In the genomic region with DNA sequence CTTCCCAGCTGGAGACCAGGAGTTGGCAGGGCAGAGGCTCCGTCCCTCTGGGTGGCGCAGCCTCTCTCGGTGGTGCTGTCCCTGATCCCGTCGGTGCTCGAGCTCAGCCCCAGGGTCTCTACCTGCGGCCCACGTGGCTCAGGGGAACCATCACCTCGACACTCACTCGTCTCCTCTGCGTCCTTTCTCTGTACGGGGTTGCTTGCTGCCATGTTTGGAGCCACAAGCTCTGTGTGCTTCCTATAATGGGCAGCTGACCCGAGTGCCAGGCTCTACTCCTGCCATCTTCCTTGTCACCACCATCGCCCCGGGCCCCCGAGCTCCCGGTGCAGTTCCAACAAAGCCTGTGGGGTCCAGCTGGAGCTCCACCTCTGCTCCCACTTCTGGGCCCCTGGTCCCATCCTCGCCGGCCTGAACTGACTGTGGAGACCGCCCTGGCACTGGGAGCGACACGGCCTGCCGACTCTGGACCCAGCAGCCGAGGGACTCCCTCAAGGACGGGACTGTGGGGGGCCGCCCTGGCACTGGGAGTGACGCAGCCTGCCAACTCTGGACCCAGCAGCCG, we compare ENCODE assay signal across 20 cellular contexts. TPM values are rescaled to one million over a fixed set of nuclear protein-coding genes. Genes with fewer than 3 reads are reported as not detected.
DNase-seq lines count a peak whose midpoint lies in the region; ATAC-seq and TF ChIP-seq lines count a peak whose summit lies in the region.
"Had no signal": no experiment of that assay in that cellular context is flagged by ENCODE, and none has a peak within 500 bp of the region (broad histone marks: within the 10 kb centered on the region; RNA-seq: fewer than 3 reads in every experiment).

No MANE protein-coding gene starts in this region.

- H3F3A ChIP-seq in neural progenitor cell (ENCODE audit: low read depth) = peaks cover 4% of the 10 kb centered on the region

- H3K27me3 ChIP-seq in endodermal cell (ENCODE audit: control insufficient read depth, insufficient read depth, low read length, poor library complexity, severe bottlenecking) (no peaks in the 10 kb centered on the region), HAP-1 (ENCODE audit: low read depth) (no peaks in the 10 kb centered on the region), neural progenitor cell (no peaks in the 10 kb centered on the region)
- H3K27me3 ChIP-seq: brain microvascular endothelial cell had no signal

- peaks cover 6% of the 10 kb centered on the region for H3K36me3 Mint-ChIP-seq in natural killer cell treated with Interleukin-12 subunit alpha and Interleukin-12 subunit beta and Interleukin-15 and Interleukin-18, amount 100 ng/mL, for 72 hours
- no peaks in the 10 kb centered on the region for H3K36me3 Mint-ChIP-seq in natural killer cell
- peaks cover 42% of the 10 kb centered on the region for H3K36me3 Mint-ChIP-seq in endodermal cell (ENCODE audit: low read depth)
- H3K36me3 Mint-ChIP-seq in progenitor cell of endocrine pancreas (ENCODE audit: insufficient read depth) = peaks cover 2% of the 10 kb centered on the region
- peaks cover 41% of the 10 kb centered on the region for H3K36me3 Mint-ChIP-seq in activated CD8-positive, alpha-beta T cell treated with anti-CD3 and anti-CD28 coated beads, Interleukin-2, amount 10 ng/mL, durations not matched to agents 7 days and 5 days (ENCODE audit: low read depth)
- peaks cover 19% of the 10 kb centered on the region for H3K36me3 Mint-ChIP-seq in neural progenitor cell

- peaks cover 10% of the 10 kb centered on the region for H3K79me2 ChIP-seq in neural progenitor cell (ENCODE audit: low read depth)

- peak overlapping the region; percentile 39 to 65 for H3K27ac Mint-ChIP-seq in natural killer cell treated with Interleukin-12 subunit alpha and Interleukin-12 subunit beta and Interleukin-15 and Interleukin-18, amount 100 ng/mL, for 72 hours
- H3K27ac Mint-ChIP-seq in natural killer cell = no peak overlapping the region
- H3K27ac Mint-ChIP-seq in endodermal cell = no peak overlapping the region
- H3K27ac Mint-ChIP-seq in progenitor cell of endocrine pancreas = peak overlapping the region; percentile 22
- no peak overlapping the region for H3K27ac Mint-ChIP-seq in activated CD8-positive, alpha-beta T cell treated with anti-CD3 and anti-CD28 coated beads, Interleukin-2, amount 10 ng/mL, durations not matched to agents 7 days and 5 days
- no peak overlapping the region for H3K27ac Mint-ChIP-seq in neural progenitor cell
- H3K27ac Mint-ChIP-seq: activated naive CD4-positive, alpha-beta T cell treated with anti-CD3 and anti-CD28 coated beads, Interleukin-2, amount 10 ng/mL, durations not matched to agents 7 days and 5 days; HFFc6 had no signal

- peaks cover 25% of the 10 kb centered on the region for H4K20me1 ChIP-seq in neural progenitor cell (ENCODE audit: low read depth)

- no peak for ATAC-seq in natural killer cell treated with Interleukin-12 subunit alpha and Interleukin-12 subunit beta and Interleukin-15 and Interleukin-18, amount 100 ng/mL, for 72 hours
- no peak for ATAC-seq in natural killer cell
- no peak for ATAC-seq in activated CD8-positive, alpha-beta T cell treated with anti-CD3 and anti-CD28 coated beads, Interleukin-2, amount 10 ng/mL, durations not matched to agents 7 days and 5 days

- H3K36me3 ChIP-seq in endodermal cell (ENCODE audit: control insufficient read depth, insufficient read depth, low read length) = peaks cover 38% of the 10 kb centered on the region
- peaks cover 38% of the 10 kb centered on the region for H3K36me3 ChIP-seq in HAP-1 (replicated peaks)
- no peaks in the 10 kb centered on the region for H3K36me3 ChIP-seq in neural progenitor cell

- no peak for TF ChIP-seq CTCF in natural killer cell (IDR thresholded peaks at IDR 0.05)
- TF ChIP-seq CTCF in endodermal cell (conservative IDR thresholded peaks at IDR 0.05) = no peak
- no peak for TF ChIP-seq CTCF in progenitor cell of endocrine pancreas (IDR thresholded peaks at IDR 0.05; ENCODE audit: unreplicated experiment)
- TF ChIP-seq CTCF in neural progenitor cell (IDR thresholded peaks at IDR 0.05) = no peak

- H3K27ac ChIP-seq in endodermal cell (ENCODE audit: low read depth, low read length) (peak overlapping the region; percentile 38), neural progenitor cell (no peak overlapping the region)
- H3K27ac ChIP-seq: brain microvascular endothelial cell, prostate gland had no signal

- intact Hi-C loops in natural killer cell (cut with micrococcal nuclease) = no loop called here

- no peak for DNase-seq in natural killer cell treated with Interleukin-12 subunit alpha and Interleukin-12 subunit beta and Interleukin-15 and Interleukin-18, amount 100 ng/mL, for 72 hours (ENCODE audit: low spot score)
- DNase-seq in natural killer cell (no peak), endodermal cell (no peak), progenitor cell of endocrine pancreas (ENCODE audit: low spot score, unreplicated experiment) (no peak), HAP-1 (ENCODE audit: low spot score in 2 of 2) (no peak), pons (ENCODE audit: low spot score) (no peak), neural progenitor cell (ENCODE audit: low spot score) (no peak)
- DNase-seq in activated CD8-positive, alpha-beta T cell treated with anti-CD3 and anti-CD28 coated beads, Interleukin-2, amount 10 ng/mL, durations not matched to agents 7 days and 5 days = no peak
- DNase-seq: activated CD4-positive, alpha-beta T cell treated with anti-CD3 and anti-CD28 coated beads for 48 hours; activated naive CD4-positive, alpha-beta T cell treated with anti-CD3 and anti-CD28 coated beads, Interleukin-2, amount 10 ng/mL, durations not matched to agents 7 days and 5 days; brain microvascular endothelial cell; HFFc6; KG1; NCI-H187 treated with DMSO at 0.1 percent for 48 hours; NCI-H446; trophoblast cell had no signal

- H3K9ac ChIP-seq in endodermal cell (ENCODE audit: extremely low read depth, low read length, poor library complexity, severe bottlenecking) = no peak overlapping the region
- H3K9ac ChIP-seq in neural progenitor cell = no peak overlapping the region

- POLR2A ChIA-PET in activated CD8-positive, alpha-beta T cell treated with anti-CD3 and anti-CD28 coated beads, Interleukin-2, amount 10 ng/mL, durations not matched to agents 7 days and 5 days (lab: Charles Lee) = no interaction called here

- in situ Hi-C loops in HAP-1 (cut with MboI; ENCODE audit: low sequenced_read_pairs) = no loop called here

- no peaks in the 10 kb centered on the region for H3K9me3 ChIP-seq in endodermal cell (ENCODE audit: control insufficient read depth, low read length)
- H3K9me3 ChIP-seq in HAP-1 = no peaks in the 10 kb centered on the region
- H3K9me3 ChIP-seq in neural progenitor cell (ENCODE audit: low read depth) = no peaks in the 10 kb centered on the region
- H3K9me3 ChIP-seq: prostate gland had no signal

- CTCF ChIA-PET in activated CD8-positive, alpha-beta T cell treated with anti-CD3 and anti-CD28 coated beads, Interleukin-2, amount 10 ng/mL, durations not matched to agents 7 days and 5 days (lab: Charles Lee) = no interaction called here

- H3K4me1 ChIP-seq in endodermal cell (ENCODE audit: control insufficient read depth, insufficient read depth, low read length) = no peaks in the 10 kb centered on the region
- no peaks in the 10 kb centered on the region for H3K4me1 ChIP-seq in HAP-1
- no peaks in the 10 kb centered on the region for H3K4me1 ChIP-seq in neural progenitor cell
- H3K4me1 ChIP-seq: prostate gland had no signal

- no peak overlapping the region for H2AFZ ChIP-seq in neural progenitor cell (replicated peaks)

- no peak overlapping the region for H3K4me2 ChIP-seq in neural progenitor cell

- no peaks in the 10 kb centered on the region for H3K9me3 Mint-ChIP-seq in natural killer cell treated with Interleukin-12 subunit alpha and Interleukin-12 subunit beta and Interleukin-15 and Interleukin-18, amount 100 ng/mL, for 72 hours
- H3K9me3 Mint-ChIP-seq in natural killer cell (no peaks in the 10 kb centered on the region), endodermal cell (no peaks in the 10 kb centered on the region), progenitor cell of endocrine pancreas (ENCODE audit: low read depth) (no peaks in the 10 kb centered on the region), neural progenitor cell (no peaks in the 10 kb centered on the region)
- no peaks in the 10 kb centered on the region for H3K9me3 Mint-ChIP-seq in activated CD8-positive, alpha-beta T cell treated with anti-CD3 and anti-CD28 coated beads, Interleukin-2, amount 10 ng/mL, durations not matched to agents 7 days and 5 days (ENCODE audit: insufficient read depth)
- H3K9me3 Mint-ChIP-seq: activated naive CD4-positive, alpha-beta T cell treated with anti-CD3 and anti-CD28 coated beads, Interleukin-2, amount 10 ng/mL, durations not matched to agents 7 days and 5 days; HFFc6 had no signal

- no peaks in the 10 kb centered on the region for H3K27me3 Mint-ChIP-seq in natural killer cell treated with Interleukin-12 subunit alpha and Interleukin-12 subunit beta and Interleukin-15 and Interleukin-18, amount 100 ng/mL, for 72 hours
- H3K27me3 Mint-ChIP-seq in natural killer cell (ENCODE audit: low read depth in 2 of 2) (no peaks in the 10 kb centered on the region), endodermal cell (ENCODE audit: insufficient read depth) (no peaks in the 10 kb centered on the region), progenitor cell of endocrine pancreas (no peaks in the 10 kb centered on the region), neural progenitor cell (ENCODE audit: insufficient read depth, low read depth) (peaks cover 10% of the 10 kb centered on the region)
- no peaks in the 10 kb centered on the region for H3K27me3 Mint-ChIP-seq in activated CD8-positive, alpha-beta T cell treated with anti-CD3 and anti-CD28 coated beads, Interleukin-2, amount 10 ng/mL, durations not matched to agents 7 days and 5 days (ENCODE audit: low read depth)
- H3K27me3 Mint-ChIP-seq: activated naive CD4-positive, alpha-beta T cell treated with anti-CD3 and anti-CD28 coated beads, Interleukin-2, amount 10 ng/mL, durations not matched to agents 7 days and 5 days had no signal

- 94 to 96% methylated on average over 22 to 28 of the region's 28 CpGs for WGBS in endodermal cell (ENCODE audit: insufficient coverage in 1 of 2, insufficient read length in 1 of 2), 2 experiments

- peaks cover 13 to 20% of the 10 kb centered on the region in 2 donors for H3K4me1 Mint-ChIP-seq in natural killer cell treated with Interleukin-12 subunit alpha and Interleukin-12 subunit beta and Interleukin-15 and Interleukin-18, amount 100 ng/mL, for 72 hours (ENCODE audit: low read depth in 2 of 2)
- peaks cover 16 to 17% of the 10 kb centered on the region in 2 donors for H3K4me1 Mint-ChIP-seq in natural killer cell
- no peaks in the 10 kb centered on the region for H3K4me1 Mint-ChIP-seq in endodermal cell
- no peaks in the 10 kb centered on the region for H3K4me1 Mint-ChIP-seq in progenitor cell of endocrine pancreas (ENCODE audit: low read depth)
- H3K4me1 Mint-ChIP-seq in activated CD8-positive, alpha-beta T cell treated with anti-CD3 and anti-CD28 coated beads, Interleukin-2, amount 10 ng/mL, durations not matched to agents 7 days and 5 days (ENCODE audit: low read depth) = peaks cover 4% of the 10 kb centered on the region
- H3K4me1 Mint-ChIP-seq in neural progenitor cell = peaks cover 3% of the 10 kb centered on the region

- H3K4me3 Mint-ChIP-seq in natural killer cell treated with Interleukin-12 subunit alpha and Interleukin-12 subunit beta and Interleukin-15 and Interleukin-18, amount 100 ng/mL, for 72 hours = peak overlapping the region; percentile 20
- H3K4me3 Mint-ChIP-seq in natural killer cell = no peak overlapping the region
- no peak overlapping the region for H3K4me3 Mint-ChIP-seq in endodermal cell
- no peak overlapping the region for H3K4me3 Mint-ChIP-seq in progenitor cell of endocrine pancreas (ENCODE audit: low read depth)
- no peak overlapping the region for H3K4me3 Mint-ChIP-seq in activated CD8-positive, alpha-beta T cell treated with anti-CD3 and anti-CD28 coated beads, Interleukin-2, amount 10 ng/mL, durations not matched to agents 7 days and 5 days
- no peak overlapping the region for H3K4me3 Mint-ChIP-seq in neural progenitor cell
- H3K4me3 Mint-ChIP-seq: activated naive CD4-positive, alpha-beta T cell treated with anti-CD3 and anti-CD28 coated beads, Interleukin-2, amount 10 ng/mL, durations not matched to agents 7 days and 5 days; HFFc6 had no signal

- H3K4me3 ChIP-seq in endodermal cell (ENCODE audit: low read length) (no peak overlapping the region), HAP-1 (no peak overlapping the region), neural progenitor cell (no peak overlapping the region)
- H3K4me3 ChIP-seq: lung, prostate gland had no signal

RNA-seq across cellular contexts. Expression of gene FBXW5, which starts 5.0 kb away (rescaled TPM):
- 100 to 1,000 TPM; 102 to 155 TPM for total RNA-seq in natural killer cell treated with Interleukin-12 subunit alpha and Interleukin-12 subunit beta and Interleukin-15 and Interleukin-18, amount 100 ng/mL, for 72 hours
- total RNA-seq in natural killer cell (100 to 1,000 TPM; 117 to 144 (median 136) TPM), endodermal cell (10 to 100 TPM; 64.2 to 76.5 TPM), progenitor cell of endocrine pancreas (77.3 and 77.7 TPM in 2 replicates), neural progenitor cell (ENCODE audit: low replicate concordance) (21.5 and 85.1 TPM in 2 replicates)
- polyA plus RNA-seq in endodermal cell (2013, experiment 1 of 2) = 50.4 TPM
- polyA plus RNA-seq in endodermal cell (2013, experiment 2 of 2) = 46.9 TPM
- 100 to 1,000 TPM; 103 to 104 TPM for total RNA-seq in activated CD8-positive, alpha-beta T cell treated with anti-CD3 and anti-CD28 coated beads, Interleukin-2, amount 10 ng/mL, durations not matched to agents 7 days and 5 days

RNA-seq across cellular contexts. Expression of gene C8G, which starts 5.5 kb away (rescaled TPM):
- total RNA-seq in natural killer cell treated with Interleukin-12 subunit alpha and Interleukin-12 subunit beta and Interleukin-15 and Interleukin-18, amount 100 ng/mL, for 72 hours = 1 to 10 TPM; 2.4 to 2.5 TPM
- total RNA-seq in natural killer cell (1 to 10 TPM; 3.9 to 8.5 (median 7.3) TPM), endodermal cell (1 to 10 TPM; 1.2 to 1.6 TPM), progenitor cell of endocrine pancreas (1.1 and 2.8 TPM in 2 replicates), neural progenitor cell (ENCODE audit: low replicate concordance) (not detected in 2 replicates)
- polyA plus RNA-seq in endodermal cell (2013, experiment 1 of 2) = not detected
- not detected for polyA plus RNA-seq in endodermal cell (2013, experiment 2 of 2)
- 1 to 10 TPM; 1.4 to 1.5 TPM for total RNA-seq in activated CD8-positive, alpha-beta T cell treated with anti-CD3 and anti-CD28 coated beads, Interleukin-2, amount 10 ng/mL, durations not matched to agents 7 days and 5 days
- total RNA-seq: prostate gland, RPMI7951 had no signal

RNA-seq across cellular contexts. Expression of gene LCN12, which starts 12.6 kb away (rescaled TPM):
- 1 to 10 TPM; 2.0 to 2.2 TPM for total RNA-seq in natural killer cell treated with Interleukin-12 subunit alpha and Interleukin-12 subunit beta and Interleukin-15 and Interleukin-18, amount 100 ng/mL, for 72 hours
- total RNA-seq in natural killer cell (10 to 100 TPM in 1 of 3 donors, 1 to 10 TPM in 2; 9.2 to 11.3 (median 9.8) TPM), endodermal cell (1 to 10 TPM; 2.1 to 4.4 TPM), progenitor cell of endocrine pancreas (14.7 and 16.2 TPM in 2 replicates), neural progenitor cell (ENCODE audit: low replicate concordance) (0.19 TPM in 1 of 2 replicates, not detected in the other)
- polyA plus RNA-seq in endodermal cell (2013, experiment 1 of 2) = 0.85 TPM
- polyA plus RNA-seq in endodermal cell (2013, experiment 2 of 2) = 0.41 TPM
- 1 to 10 TPM; 1.0 to 1.7 TPM for total RNA-seq in activated CD8-positive, alpha-beta T cell treated with anti-CD3 and anti-CD28 coated beads, Interleukin-2, amount 10 ng/mL, durations not matched to agents 7 days and 5 days
- total RNA-seq: dermis microvascular lymphatic vessel endothelial cell, RPMI7951 had no signal

RNA-seq across cellular contexts. Expression of gene PTGDS, which starts 37.8 kb away (rescaled TPM):
- 1 to 10 TPM; 1.7 to 4.4 TPM for total RNA-seq in natural killer cell treated with Interleukin-12 subunit alpha and Interleukin-12 subunit beta and Interleukin-15 and Interleukin-18, amount 100 ng/mL, for 72 hours
- total RNA-seq in natural killer cell (100 to 1,000 TPM; 157 to 361 (median 296) TPM), endodermal cell (10 to 100 TPM; 13.8 to 22.1 TPM), progenitor cell of endocrine pancreas (not detected in 2 replicates), neural progenitor cell (ENCODE audit: low replicate concordance) (not detected in 2 replicates)
- polyA plus RNA-seq in endodermal cell (2013, experiment 1 of 2) = 2.4 TPM
- 2.3 TPM for polyA plus RNA-seq in endodermal cell (2013, experiment 2 of 2)
- total RNA-seq in activated CD8-positive, alpha-beta T cell treated with anti-CD3 and anti-CD28 coated beads, Interleukin-2, amount 10 ng/mL, durations not matched to agents 7 days and 5 days = 1 to 10 TPM; 1.2 to 1.4 TPM
- total RNA-seq: HFFc6 had no signal

RNA-seq across cellular contexts. Expression of gene LCNL1, which starts 43.3 kb away (rescaled TPM):
- under 1 TPM in 1 of 2 donors, not detected in 1; 0.21 TPM for total RNA-seq in natural killer cell treated with Interleukin-12 subunit alpha and Interleukin-12 subunit beta and Interleukin-15 and Interleukin-18, amount 100 ng/mL, for 72 hours
- total RNA-seq in natural killer cell (1 to 10 TPM; 4.9 to 8.4 (median 8.2) TPM), endodermal cell (1 to 10 TPM; 1.4 to 2.2 TPM), progenitor cell of endocrine pancreas (not detected in 2 replicates), neural progenitor cell (ENCODE audit: low replicate concordance) (0.09 TPM in 1 of 2 replicates, not detected in the other)
- polyA plus RNA-seq in endodermal cell (2013, experiment 1 of 2) = 0.39 TPM
- polyA plus RNA-seq in endodermal cell (2013, experiment 2 of 2) = 0.29 TPM
- total RNA-seq in activated CD8-positive, alpha-beta T cell treated with anti-CD3 and anti-CD28 coated beads, Interleukin-2, amount 10 ng/mL, durations not matched to agents 7 days and 5 days = not detected
- total RNA-seq: dermis microvascular lymphatic vessel endothelial cell, HFFc6, RPMI7951 had no signal

Comparison
In these comparisons a context has a peak if more than half of its experiments do, and no peak if none do; other contexts are left out.
1. H3K27ac Mint-ChIP-seq: peak in natural killer cell treated with Interleukin-12 subunit alpha and Interleukin-12 subunit beta and Interleukin-15 and Interleukin-18, amount 100 ng/mL, for 72 hours (2 of 2) and progenitor cell of endocrine pancreas (single experiment); none in natural killer cell (0 of 2), endodermal cell (single experiment), activated CD8-positive, alpha-beta T cell treated with anti-CD3 and anti-CD28 coated beads, Interleukin-2, amount 10 ng/mL, durations not matched to agents 7 days and 5 days (single experiment) and neural progenitor cell (single experiment).